Comparison of ENCODE assay signal across 8 cellular contexts in the genomic region with DNA sequence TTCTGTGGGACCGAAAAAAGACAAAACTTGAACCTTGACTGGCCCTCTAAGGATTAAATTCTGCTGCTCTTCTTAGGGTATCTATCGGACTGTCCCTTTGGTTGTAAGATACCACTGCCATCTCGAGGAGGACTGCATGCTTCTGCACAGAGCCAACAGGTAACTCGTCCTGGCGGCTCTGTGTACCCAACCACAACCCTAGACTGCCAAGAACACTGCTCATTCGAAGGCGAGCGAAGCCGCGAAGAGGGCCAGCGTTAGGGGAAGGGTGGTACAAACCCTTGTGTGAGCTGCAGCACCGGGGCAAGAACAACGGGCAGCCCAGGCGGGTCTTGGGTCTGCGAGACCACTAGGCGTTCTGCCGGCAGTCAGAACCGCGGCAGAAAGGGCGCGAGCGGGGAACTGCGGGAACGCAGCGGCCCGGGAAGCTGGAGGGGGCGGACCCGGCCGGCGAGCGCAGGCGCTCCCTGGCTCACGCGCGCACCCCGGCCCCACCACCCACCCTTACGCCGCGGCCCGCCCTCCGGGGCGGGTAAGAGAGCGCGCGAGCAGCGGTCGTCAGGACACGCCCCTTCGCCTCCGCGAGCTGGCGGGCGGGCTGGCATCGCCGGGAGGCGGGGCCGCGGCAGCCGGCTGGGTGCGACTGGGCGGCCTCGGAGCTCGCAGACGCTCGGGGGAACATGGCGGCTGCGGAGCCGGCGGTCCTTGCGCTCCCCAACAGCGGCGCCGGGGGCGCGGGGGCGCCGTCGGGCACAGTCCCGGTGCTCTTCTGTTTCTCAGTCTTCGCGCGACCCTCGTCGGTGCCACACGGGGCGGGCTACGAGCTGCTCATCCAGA. TPM values are rescaled to one million over a fixed set of nuclear protein-coding genes. Genes with fewer than 3 reads are reported as not detected.
DNase-seq lines count a peak whose midpoint lies in the region; ATAC-seq lines count a peak whose summit lies in the region.

A gene (plus strand): TSS at position 663 of the 837 bp plus-strand sequence. CDS start 18 bp downstream, at position 681.

- H3K9me3 Mint-ChIP-seq in memory B cell = no peaks in the 10 kb centered on the region

- DNase-seq in COR-L47 (lab: John Stamatoyannopoulos, UW) (peak; percentile 88), HT-29 (ENCODE audit: low spot score) (peak; percentile 85), NK-92 (lab: John Stamatoyannopoulos, UW; ENCODE audit: unreplicated experiment) (peak; percentile 24), memory B cell (ENCODE audit: low spot score in 2 of 2) (peak; percentile 86 to 89)
- peak; percentile 95 for DNase-seq in activated CD8-positive, alpha-beta memory T cell treated with anti-CD3 and anti-CD28 coated beads for 24 hours
- peak; percentile 85 for DNase-seq in effector CD8-positive, alpha-beta T cell (lab: John Stamatoyannopoulos, UW)
- DNase-seq in stimulated activated CD8-positive, alpha-beta memory T cell treated with anti-CD3 and anti-CD28 coated beads, Interleukin-12 subunit alpha, Interleukin-12 subunit beta, amount 100 ng/mL, for 1 hour (ENCODE audit: low read depth) = peak; percentile 83

- peak within 1 kb of the TSS; percentile 64 for H3K27ac Mint-ChIP-seq in memory B cell

- no peaks in the 10 kb centered on the region for H3K36me3 Mint-ChIP-seq in memory B cell

- peaks cover 17% of the 10 kb centered on the region for H3K4me1 Mint-ChIP-seq in memory B cell

- peak; percentile 91 for ATAC-seq in GM21360 (IDR thresholded peaks at IDR 0.05; ENCODE audit: unreplicated experiment)
- peak; percentile 87 for ATAC-seq in memory B cell (ENCODE audit: low read depth)

- peaks cover 2% of the 10 kb centered on the region for H3K27me3 Mint-ChIP-seq in memory B cell

- H3K4me3 Mint-ChIP-seq in memory B cell = peak within 1 kb of the TSS; percentile 89

RNA-seq across cellular contexts. Expression of the gene that starts here (rescaled TPM):
- total RNA-seq in HT-29 (2014; rRNA removed; shearing (Covaris generic)) = 20.0 and 23.7 TPM in 2 replicates

Comparison
In these comparisons a context has a peak if more than half of its experiments do, and no peak if none do; other contexts are left out.
1. Peak in every context shown above with its lines: DNase-seq and ATAC-seq.
2. DNase-seq: peak in every context shown above with its lines; median percentile 95 in activated CD8-positive, alpha-beta memory T cell treated with anti-CD3 and anti-CD28 coated beads for 24 hours; 88 in COR-L47; 88 in memory B cell; 85 in HT-29; 85 in effector CD8-positive, alpha-beta T cell; 83 in stimulated activated CD8-positive, alpha-beta memory T cell treated with anti-CD3 and anti-CD28 coated beads, Interleukin-12 subunit alpha, Interleukin-12 subunit beta, amount 100 ng/mL, for 1 hour; 24 in NK-92.